In genomic region chr16:77213542-77214108, GRCh38 we compare ENCODE assay signal across 8 cellular contexts. TPM values are rescaled to one million over a fixed set of nuclear protein-coding genes. Genes with fewer than 3 reads are reported as not detected.
DNase-seq lines count a peak whose midpoint lies in the region; ATAC-seq and TF ChIP-seq lines count a peak whose summit lies in the region.

No MANE protein-coding gene starts in this region.

- no peak for TF ChIP-seq POLR2A in spleen (IDR thresholded peaks at IDR 0.05)

- ATAC-seq in SK-N-SH treated with all-trans-retinoic acid at 6 μM for 48 hours (peak; percentile 61), foreskin keratinocyte (peak; percentile 83), GM21515 (IDR thresholded peaks at IDR 0.05; ENCODE audit: unreplicated experiment) (no peak)

- H3K27me3 Mint-ChIP-seq in activated CD4-positive, alpha-beta T cell treated with anti-CD3 and anti-CD28 coated beads, Interleukin-2, amount 10 ng/mL, durations not matched to agents 24 days and 14 days, result no peaks in the 10 kb centered on the region

- H3K9me3 ChIP-seq in spleen, result no peaks in the 10 kb centered on the region

- peaks cover 14% of the 10 kb centered on the region for H3K4me1 Mint-ChIP-seq in activated CD4-positive, alpha-beta T cell treated with anti-CD3 and anti-CD28 coated beads, Interleukin-2, amount 10 ng/mL, durations not matched to agents 24 days and 14 days

- H3K27me3 ChIP-seq in foreskin keratinocyte, result no peaks in the 10 kb centered on the region
- peaks cover 0 to 7% (median 0%) of the 10 kb centered on the region in 7 donors for H3K27me3 ChIP-seq in spleen (replicated peaks in 1 of 7)

- H3K4me1 ChIP-seq in foreskin keratinocyte (no peaks in the 10 kb centered on the region), spleen (peaks cover 0 to 23% (median 11%) of the 10 kb centered on the region in 6 donors)

- peak overlapping the region; percentile 87 for H3K4me3 Mint-ChIP-seq in activated CD4-positive, alpha-beta T cell treated with anti-CD3 and anti-CD28 coated beads, Interleukin-2, amount 10 ng/mL, durations not matched to agents 24 days and 14 days

- TF ChIP-seq CTCF in foreskin keratinocyte (conservative IDR thresholded peaks at IDR 0.05) (no peak), spleen (IDR thresholded peaks at IDR 0.05 in 8 of 11, conservative IDR thresholded peaks at IDR 0.05 in 3 of 11) (no peak)

- no peak for DNase-seq in activated CD4-positive, alpha-beta T cell treated with anti-CD3 and anti-CD28 coated beads, Interleukin-2, amount 10 ng/mL, durations not matched to agents 24 days and 14 days
- no peak for DNase-seq in activated CD4-positive, alpha-beta T cell treated with anti-CD3 and anti-CD28 coated beads, Interleukin-2, amount 50 U/mL, for 1 hour
- peak; percentile 92 to 97 for DNase-seq in foreskin keratinocyte
- DNase-seq in spleen, result peak; percentile 81
- DNase-seq in COLO668 (lab: John Stamatoyannopoulos, UW; ENCODE audit: unreplicated experiment), result no peak
- DNase-seq in NCI-H1417 (lab: John Stamatoyannopoulos, UW), result no peak

- H3K36me3 ChIP-seq in spleen, result no peaks in the 10 kb centered on the region

- H3K4me3 ChIP-seq in spleen, result peak overlapping the region in 1 of 8 donors; percentile 72

- 91 to 97% (median 94%) methylated on average over 15 of the region's 15 CpGs for WGBS in spleen, 5 donors

- H3K27ac ChIP-seq in foreskin keratinocyte, result peak overlapping the region; percentile 4
- H3K27ac ChIP-seq in spleen, result no peak overlapping the region

- peaks cover 2% of the 10 kb centered on the region for H3K36me3 Mint-ChIP-seq in activated CD4-positive, alpha-beta T cell treated with anti-CD3 and anti-CD28 coated beads, Interleukin-2, amount 10 ng/mL, durations not matched to agents 24 days and 14 days (ENCODE audit: low read depth)

- no peaks in the 10 kb centered on the region for H3K9me3 Mint-ChIP-seq in activated CD4-positive, alpha-beta T cell treated with anti-CD3 and anti-CD28 coated beads, Interleukin-2, amount 10 ng/mL, durations not matched to agents 24 days and 14 days

- intact Hi-C loops in activated CD4-positive, alpha-beta T cell treated with anti-CD3 and anti-CD28 coated beads, Interleukin-2, amount 10 ng/mL, durations not matched to agents 24 days and 14 days (cut with micrococcal nuclease), result loop anchor here (5.0 kb wide), 1 partner anchor 509 kb away; the partner anchor contains the start of gene NUDT7
- intact Hi-C loops in spleen (cut with DNase I; ENCODE audit: low total_unique reads), result no loop called here

- peak overlapping the region; percentile 52 for H3K27ac Mint-ChIP-seq in activated CD4-positive, alpha-beta T cell treated with anti-CD3 and anti-CD28 coated beads, Interleukin-2, amount 10 ng/mL, durations not matched to agents 24 days and 14 days

TF ChIP-seq in SK-N-SH treated with all-trans-retinoic acid at 6 μM for 48 hours, 23 proteins besides CTCF, POLR2A, EP300 and RAD21:
- TF ChIP-seq CSRNP3 (CRISPR knock-in tag; IDR thresholded peaks at IDR 0.05) (0 out of 2 replicates have a peak, but pooled peaks have one; percentile 30), PPARA (CRISPR knock-in tag; IDR thresholded peaks at IDR 0.05; ENCODE audit: borderline replicate concordance) (no peak), PATZ1 (CRISPR knock-in tag; IDR thresholded peaks at IDR 0.05; ENCODE audit: borderline replicate concordance) (peak; percentile 50; the same call in 1 of the 2 replicates), ZC3H10 (CRISPR knock-in tag; IDR thresholded peaks at IDR 0.05) (peak; percentile 69; the same call in 1 of the 2 replicates), ESRRG (CRISPR knock-in tag; IDR thresholded peaks at IDR 0.05) (no peak), ISL1 (CRISPR knock-in tag; IDR thresholded peaks at IDR 0.05) (peak; percentile 99)
- TF ChIP-seq, protein P1, sequence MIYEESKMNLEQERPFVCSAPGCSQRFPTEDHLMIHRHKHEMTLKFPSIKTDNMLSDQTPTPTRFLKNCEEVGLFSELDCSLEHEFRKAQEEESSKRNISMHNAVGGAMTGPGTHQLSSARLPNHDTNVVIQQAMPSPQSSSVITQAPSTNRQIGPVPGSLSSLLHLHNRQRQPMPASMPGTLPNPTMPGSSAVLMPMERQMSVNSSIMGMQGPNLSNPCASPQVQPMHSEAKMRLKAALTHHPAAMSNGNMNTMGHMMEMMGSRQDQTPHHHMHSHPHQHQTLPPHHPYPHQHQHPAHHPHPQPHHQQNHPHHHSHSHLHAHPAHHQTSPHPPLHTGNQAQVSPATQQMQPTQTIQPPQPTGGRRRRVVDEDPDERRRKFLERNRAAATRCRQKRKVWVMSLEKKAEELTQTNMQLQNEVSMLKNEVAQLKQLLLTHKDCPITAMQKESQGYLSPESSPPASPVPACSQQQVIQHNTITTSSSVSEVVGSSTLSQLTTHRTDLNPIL (CRISPR knock-in tag; IDR thresholded peaks at IDR 0.05; ENCODE audit: low read depth), result no peak

RNA-seq across cellular contexts. Expression of gene SYCE1L, which starts 14.4 kb away (rescaled TPM):
- 4.9 and 7.9 TPM in 2 replicates for total RNA-seq in activated CD4-positive, alpha-beta T cell treated with anti-CD3 and anti-CD28 coated beads, Interleukin-2, amount 10 ng/mL, durations not matched to agents 24 days and 14 days
- total RNA-seq in foreskin keratinocyte (1.6 and 4.3 TPM in 2 replicates), spleen (1 to 10 TPM in 5 of 7 donors, not detected in 2; 1.4 to 7.2 (median 3.2) TPM)
- polyA plus RNA-seq in foreskin keratinocyte (2.0 and 4.4 TPM in 2 replicates), spleen (1 to 10 TPM; 5.3 to 9.6 (median 7.0) TPM)

RNA-seq across cellular contexts. Expression of gene MON1B, which starts 22.6 kb away (rescaled TPM):
- total RNA-seq in activated CD4-positive, alpha-beta T cell treated with anti-CD3 and anti-CD28 coated beads, Interleukin-2, amount 10 ng/mL, durations not matched to agents 24 days and 14 days, result 65.7 and 69.3 TPM in 2 replicates
- total RNA-seq in foreskin keratinocyte (16.8 and 18.6 TPM in 2 replicates), spleen (10 to 100 TPM; 32.7 to 71.0 (median 56.4) TPM)
- polyA plus RNA-seq in foreskin keratinocyte (11.9 and 12.3 TPM in 2 replicates), spleen (10 to 100 TPM in 2 of 3 donors, 1 to 10 TPM in 1; 7.5 to 16.0 (median 11.2) TPM)

Comparison
In these comparisons a context has a peak if more than half of its experiments do, and no peak if none do; other contexts are left out.
1. DNase-seq: peak in foreskin keratinocyte (2 of 2) and spleen (single experiment); none in activated CD4-positive, alpha-beta T cell treated with anti-CD3 and anti-CD28 coated beads, Interleukin-2, amount 10 ng/mL, durations not matched to agents 24 days and 14 days (single experiment), activated CD4-positive, alpha-beta T cell treated with anti-CD3 and anti-CD28 coated beads, Interleukin-2, amount 50 U/mL, for 1 hour (single experiment), COLO668 (single experiment) and NCI-H1417 (0 of 3).